ENCODE assay signal across 13 cellular contexts in the genomic region with DNA sequence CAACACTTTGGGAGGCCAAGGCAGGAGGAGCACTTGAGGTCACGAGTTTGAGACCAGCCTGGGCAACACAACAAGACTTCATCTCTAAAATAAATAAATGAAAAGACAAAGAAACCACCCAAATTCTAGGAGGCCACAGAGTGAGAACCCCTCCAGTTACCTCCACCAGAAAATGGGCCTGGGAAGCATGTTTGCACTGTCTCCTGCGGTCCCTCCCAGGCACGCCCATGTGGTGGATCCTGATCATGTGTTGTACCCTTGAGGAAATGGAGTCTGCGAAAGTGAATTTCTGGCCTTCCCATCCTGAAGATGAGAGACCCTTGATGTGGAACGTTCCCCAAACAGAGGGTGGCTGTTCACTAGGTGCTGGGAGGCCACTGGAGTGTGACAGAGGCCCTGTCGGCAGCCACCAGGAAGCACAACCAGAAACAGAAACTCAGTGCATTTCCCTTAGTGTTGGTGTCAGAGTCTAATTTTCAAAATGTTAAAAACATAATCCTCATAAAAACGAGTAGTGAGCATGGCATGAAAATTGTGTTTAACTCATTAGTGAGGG.
DNase-seq lines count a peak whose midpoint lies in the region; ATAC-seq and TF ChIP-seq lines count a peak whose summit lies in the region.
"Had no signal": no experiment of that assay in that cellular context is flagged by ENCODE, and none has a peak within 500 bp of the region (broad histone marks: within the 10 kb centered on the region; RNA-seq: fewer than 3 reads in every experiment).

No MANE protein-coding gene starts in this region.

- no peaks in the 10 kb centered on the region for H3K27me3 Mint-ChIP-seq in stimulated activated naive CD8-positive, alpha-beta T cell treated with anti-CD3 and anti-CD28 coated beads, Interleukin-15, amount 100 ng/mL, for 72 hours

- no peaks in the 10 kb centered on the region for H3K36me3 ChIP-seq in GM06990 (ENCODE audit: control insufficient read depth, insufficient read depth, low read length)

- no peak overlapping the region for H3K4me3 ChIP-seq in GM06990 (replicated peaks; ENCODE audit: low read depth, low read length)
- H3K4me3 ChIP-seq: dorsolateral prefrontal cortex, PC-9 had no signal

- H3K27me3 ChIP-seq in GM06990 (replicated peaks; ENCODE audit: control insufficient read depth, insufficient read depth, low read length) = no peaks in the 10 kb centered on the region; the same call in 1 of the 2 replicates
- H3K27me3 ChIP-seq: dorsolateral prefrontal cortex had no signal

- peak overlapping the region in 1 of 2 donors; percentile 48 for H3K27ac Mint-ChIP-seq in stimulated activated naive CD8-positive, alpha-beta T cell treated with anti-CD3 and anti-CD28 coated beads, Interleukin-15, amount 100 ng/mL, for 72 hours

- no peaks in the 10 kb centered on the region for H3K4me1 Mint-ChIP-seq in stimulated activated naive CD8-positive, alpha-beta T cell treated with anti-CD3 and anti-CD28 coated beads, Interleukin-15, amount 100 ng/mL, for 72 hours

- ATAC-seq in GM19351 (IDR thresholded peaks at IDR 0.05; ENCODE audit: unreplicated experiment) (peak; percentile 84), HG02798 (IDR thresholded peaks at IDR 0.05; ENCODE audit: poor library complexity, unreplicated experiment) (peak; percentile 63), GM18520 (IDR thresholded peaks at IDR 0.05; ENCODE audit: unreplicated experiment) (no peak)
- no peak for ATAC-seq in stimulated activated naive CD8-positive, alpha-beta T cell treated with anti-CD3 and anti-CD28 coated beads, Interleukin-15, amount 100 ng/mL, for 72 hours
- ATAC-seq: foreskin keratinocyte had no signal

- TF ChIP-seq CTCF in GM06990 (IDR thresholded peaks at IDR 0.05; ENCODE audit: insufficient read depth, low read length, poor library complexity, severe bottlenecking) = peak; percentile 6

- no peak overlapping the region for H3K4me3 Mint-ChIP-seq in stimulated activated naive CD8-positive, alpha-beta T cell treated with anti-CD3 and anti-CD28 coated beads, Interleukin-15, amount 100 ng/mL, for 72 hours
- H3K4me3 Mint-ChIP-seq: neural crest cell had no signal

- no peaks in the 10 kb centered on the region for H3K9me3 Mint-ChIP-seq in stimulated activated naive CD8-positive, alpha-beta T cell treated with anti-CD3 and anti-CD28 coated beads, Interleukin-15, amount 100 ng/mL, for 72 hours
- H3K9me3 Mint-ChIP-seq: neural crest cell had no signal

- DNase-seq in GM06990 (ENCODE audit: extremely low read depth, insufficient read length) = peak; percentile 48
- peak; percentile 38 for DNase-seq in NAMALWA (ENCODE audit: low spot score)
- no peak for DNase-seq in stimulated activated naive CD8-positive, alpha-beta T cell treated with anti-CD3 and anti-CD28 coated beads, Interleukin-15, amount 100 ng/mL, for 72 hours
- DNase-seq in NCI-H1092 (lab: John Stamatoyannopoulos, UW) = no peak
- DNase-seq in activated CD8-positive, alpha-beta memory T cell treated with anti-CD3 and anti-CD28 coated beads, Interleukin-2, amount 50 U/mL, for 4 hours = no peak
- DNase-seq: dorsolateral prefrontal cortex, foreskin keratinocyte, NCI-H1930, PC-9 had no signal

Comparison
In these comparisons a context has a peak if more than half of its experiments do, and no peak if none do; other contexts are left out.
1. DNase-seq: peak in GM06990 (single experiment) and NAMALWA (single experiment); none in stimulated activated naive CD8-positive, alpha-beta T cell treated with anti-CD3 and anti-CD28 coated beads, Interleukin-15, amount 100 ng/mL, for 72 hours (0 of 2), NCI-H1092 (single experiment) and activated CD8-positive, alpha-beta memory T cell treated with anti-CD3 and anti-CD28 coated beads, Interleukin-2, amount 50 U/mL, for 4 hours (single experiment).
2. ATAC-seq: peak in GM19351 (single experiment) and HG02798 (single experiment); none in stimulated activated naive CD8-positive, alpha-beta T cell treated with anti-CD3 and anti-CD28 coated beads, Interleukin-15, amount 100 ng/mL, for 72 hours (single experiment) and GM18520 (single experiment).